18 cellular contexts compared by ENCODE assay signal in the genomic region with DNA sequence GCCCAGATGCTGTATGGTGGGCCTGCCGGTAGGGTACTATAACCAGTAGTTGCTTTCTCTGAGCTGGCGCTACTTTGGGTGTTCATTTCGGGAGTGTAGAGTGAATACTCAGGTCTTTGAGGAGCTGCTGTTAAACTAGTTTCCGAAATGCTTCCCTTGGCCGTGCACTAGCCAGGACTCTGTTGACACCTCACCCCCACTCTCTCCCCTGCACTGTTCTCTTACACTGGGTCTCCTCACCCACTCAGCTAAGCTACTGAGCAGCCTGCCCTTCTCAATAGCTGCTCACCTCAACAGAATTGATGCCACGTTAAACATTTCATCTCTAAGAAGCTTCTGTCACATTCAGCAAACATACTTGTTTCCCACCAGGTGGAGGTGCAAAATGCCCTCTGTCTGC.
DNase-seq lines count a peak whose midpoint lies in the region; ATAC-seq and TF ChIP-seq lines count a peak whose summit lies in the region.
"Had no signal": no experiment of that assay in that cellular context is flagged by ENCODE, and none has a peak within 500 bp of the region (broad histone marks: within the 10 kb centered on the region; RNA-seq: fewer than 3 reads in every experiment).

No MANE protein-coding gene starts in this region.

- TF ChIP-seq CTCF in heart right ventricle (IDR thresholded peaks at IDR 0.05) (no peak), foreskin keratinocyte (conservative IDR thresholded peaks at IDR 0.05) (peak; percentile 15), psoas muscle (IDR thresholded peaks at IDR 0.05) (no peak), GM10266 (IDR thresholded peaks at IDR 0.05; ENCODE audit: control insufficient read depth, insufficient read depth, low read depth, missing control alignments) (no peak)

- H3K27ac ChIP-seq in heart right ventricle (peak overlapping the region in 7 of 10 donors; percentile 42 to 85 (median 63)), foreskin keratinocyte (no peak overlapping the region), psoas muscle (no peak overlapping the region), urinary bladder (ENCODE audit: low read depth) (no peak overlapping the region)
- H3K27ac ChIP-seq: BLaER1 treated with 17β-estradiol and CSF1 and Interleukin-3, amounts not matched to agents 10 nM and 100 nM; KMS-11 had no signal

- H3K4me3 ChIP-seq in heart right ventricle = peak overlapping the region in 9 of 10 donors; percentile 16 to 53 (median 41)
- peak overlapping the region; percentile 53 for H3K4me3 ChIP-seq in psoas muscle
- H3K4me3 ChIP-seq in urinary bladder (ENCODE audit: low read depth, low read length) = peak overlapping the region; percentile 5
- H3K4me3 ChIP-seq: BLaER1 treated with 17β-estradiol and CSF1 and Interleukin-3, amounts not matched to agents 10 nM and 100 nM; MG63 had no signal

- H3K27me3 ChIP-seq in heart right ventricle = no peaks in the 10 kb centered on the region
- H3K27me3 ChIP-seq in foreskin keratinocyte = no peaks in the 10 kb centered on the region
- no peaks in the 10 kb centered on the region for H3K27me3 ChIP-seq in psoas muscle (ENCODE audit: insufficient read depth in 3 of 3, low read length in 2 of 3)
- H3K27me3 ChIP-seq: BLaER1 treated with 17β-estradiol and CSF1 and Interleukin-3, amounts not matched to agents 10 nM and 100 nM; MG63 had no signal

- H3K9me3 ChIP-seq in heart right ventricle (no peaks in the 10 kb centered on the region), psoas muscle (no peaks in the 10 kb centered on the region)
- H3K9me3 ChIP-seq: BLaER1 treated with 17β-estradiol and CSF1 and Interleukin-3, amounts not matched to agents 10 nM and 100 nM; MG63 had no signal

- no peak for DNase-seq in heart right ventricle
- no peak for DNase-seq in Right ventricle myocardium superior
- DNase-seq in foreskin keratinocyte = no peak
- no peak for DNase-seq in psoas muscle
- no peak for DNase-seq in head of caudate nucleus
- DNase-seq in NCI-H345 (lab: John Stamatoyannopoulos, UW) = no peak
- DNase-seq in GM10266 (ENCODE audit: extremely low spot score) = no peak
- DNase-seq: DMS 273 treated with DMSO at 0.1 percent for 48 hours, EL, H7, MG63, NCI-H1092 treated with DMSO at 0.1 percent for 48 hours, NCI-H1694, NCI-H69, PC-3 had no signal

- ATAC-seq in heart right ventricle (peak in 4 of 8 donors; percentile 29 to 51 (median 42)), Right ventricle myocardium superior (ENCODE audit: poor library complexity) (no peak), foreskin keratinocyte (no peak), psoas muscle (no peak)
- ATAC-seq: PC-3 had no signal

- intact Hi-C loops in heart right ventricle (cut with DNase I) = loop anchor here in 1 of 10 donors (5.0 kb wide), 1 partner anchor 40 kb away; no protein-coding TSS in a partner anchor
- intact Hi-C loops in Right ventricle myocardium superior (cut with DNase I) = no loop called here
- intact Hi-C loops in psoas muscle (cut with DNase I) = no loop called here
- intact Hi-C loops in head of caudate nucleus (cut with DNase I) = no loop called here

- H3K4me1 ChIP-seq in heart right ventricle (peaks cover 0 to 24% (median 10%) of the 10 kb centered on the region in 9 donors), foreskin keratinocyte (no peaks in the 10 kb centered on the region), psoas muscle (no peaks in the 10 kb centered on the region), urinary bladder (ENCODE audit: insufficient read depth) (no peaks in the 10 kb centered on the region)

- 85 to 90% methylated on average over 6 of the region's 6 CpGs for WGBS in heart right ventricle, 2 donors
- WGBS in psoas muscle, 3 donors = 79 to 85% (median 82%) methylated on average over 6 of the region's 6 CpGs
- 85% methylated on average over 6 of the region's 6 CpGs for WGBS in urinary bladder

- H3K36me3 ChIP-seq in heart right ventricle = no peaks in the 10 kb centered on the region
- H3K36me3 ChIP-seq in psoas muscle (ENCODE audit: insufficient read depth in 1 of 2, low read depth in 1 of 2) = no peaks in the 10 kb centered on the region
- no peaks in the 10 kb centered on the region for H3K36me3 ChIP-seq in urinary bladder (ENCODE audit: insufficient read depth)
- H3K36me3 ChIP-seq: BLaER1 treated with 17β-estradiol and CSF1 and Interleukin-3, amounts not matched to agents 10 nM and 100 nM; MG63 had no signal

Comparison
In these comparisons a context has a peak if more than half of its experiments do, and no peak if none do; other contexts are left out.
1. H3K27ac ChIP-seq: peak in heart right ventricle (7 of 10); none in foreskin keratinocyte (single experiment), psoas muscle (single experiment) and urinary bladder (single experiment).
2. Peak in every context shown above with its lines, with median percentiles within 50 percentile points of each other: H3K4me3 ChIP-seq.